9 cellular contexts compared by ENCODE assay signal in the genomic region with DNA sequence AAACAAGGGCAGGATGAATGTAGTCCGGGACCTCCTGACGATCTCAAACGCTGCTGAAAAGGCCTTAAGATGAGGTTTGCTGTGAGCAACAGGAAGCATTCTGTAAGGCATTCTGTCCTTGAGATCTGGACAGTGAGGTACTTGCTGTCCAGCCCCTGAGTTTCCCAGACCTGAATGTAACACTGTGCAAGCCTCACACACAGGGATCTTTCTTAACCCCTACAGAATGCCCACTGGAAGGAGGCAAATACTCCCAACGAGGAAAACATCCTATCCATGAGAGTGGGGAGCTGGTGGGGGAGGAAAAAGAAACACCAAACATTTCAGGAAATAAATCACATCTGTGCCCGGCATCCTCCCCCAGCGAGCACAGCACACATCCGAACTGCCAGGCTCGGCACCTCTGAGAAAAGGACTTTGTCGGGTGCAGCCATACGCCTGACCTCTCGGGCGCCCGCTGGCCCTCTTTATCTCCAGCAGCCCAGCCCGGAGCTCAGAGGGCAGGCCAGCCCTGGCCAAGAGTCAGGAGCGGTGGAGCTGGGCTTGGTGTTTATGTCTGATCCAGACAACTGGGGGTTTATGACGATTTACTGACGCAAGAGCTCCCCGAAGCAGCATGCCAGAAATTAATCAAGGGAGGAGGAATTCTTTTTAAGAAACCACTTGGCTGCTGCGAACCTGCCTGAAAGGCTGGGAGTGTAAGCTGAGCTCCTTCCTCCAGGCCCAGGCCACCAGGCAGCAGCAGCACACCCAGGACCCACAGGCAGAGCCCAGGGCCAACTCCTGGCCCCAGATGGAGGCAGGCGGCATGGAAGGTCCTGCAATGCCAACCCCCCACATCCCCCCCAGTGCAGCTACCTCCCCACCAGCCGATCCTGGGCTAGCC.
DNase-seq lines count a peak whose midpoint lies in the region; ATAC-seq and TF ChIP-seq lines count a peak whose summit lies in the region.
"Had no signal": no experiment of that assay in that cellular context is flagged by ENCODE, and none has a peak within 500 bp of the region (broad histone marks: within the 10 kb centered on the region; RNA-seq: fewer than 3 reads in every experiment).

No MANE protein-coding gene starts in this region.

- ATAC-seq in HG03280 (IDR thresholded peaks at IDR 0.05; ENCODE audit: unreplicated experiment) (no peak), GM21390 (IDR thresholded peaks at IDR 0.05; ENCODE audit: unreplicated experiment) (no peak), HG03097 (IDR thresholded peaks at IDR 0.05; ENCODE audit: low FRiP score, unreplicated experiment) (no peak)

- no peaks in the 10 kb centered on the region for H3K9me3 ChIP-seq in mesenchymal stem cell (ENCODE audit: control insufficient read depth, low read length)
- no peaks in the 10 kb centered on the region for H3K9me3 ChIP-seq in transverse colon

- intact Hi-C loops in transverse colon (cut with DNase I; ENCODE audit: low total_unique reads) = loop anchor here (5.0 kb wide), 1 partner anchor 34 kb away; no protein-coding TSS in a partner anchor

- DNase-seq in activated CD8-positive, alpha-beta memory T cell treated with anti-CD3 and anti-CD28 coated beads for 24 hours = peak; percentile 56
- no peak for DNase-seq in activated CD8-positive, alpha-beta memory T cell treated with anti-CD3 and anti-CD28 coated beads, Interleukin-2, amount 50 U/mL, for 4 hours
- DNase-seq in coronary artery (ENCODE audit: low spot score) = peak; percentile 92
- peak; percentile 92 for DNase-seq in mesenchymal stem cell
- DNase-seq in transverse colon = peak; percentile 65
- DNase-seq: activated B cell treated with CpG ODN at 0.5 μM for 24 hours had no signal

- no peaks in the 10 kb centered on the region for H3K27me3 ChIP-seq in mesenchymal stem cell (ENCODE audit: control insufficient read depth in 1 of 2, insufficient read depth in 1 of 2, low read length in 2 of 2)
- H3K27me3 ChIP-seq in transverse colon = no peaks in the 10 kb centered on the region

- H2BK12ac ChIP-seq in mesenchymal stem cell (ENCODE audit: low read length in 2 of 2) = no peak overlapping the region

- no peak overlapping the region for H2BK5ac ChIP-seq in mesenchymal stem cell (ENCODE audit: low read depth, low read length, poor library complexity, severe bottlenecking)

- TF ChIP-seq EP300 in transverse colon (IDR thresholded peaks at IDR 0.05; ENCODE audit: low read depth) = peak; percentile 97

- peak overlapping the region; percentile 73 for H2BK15ac ChIP-seq in mesenchymal stem cell (ENCODE audit: low read depth, poor library complexity, severe bottlenecking)

- H3K4me3 ChIP-seq in coronary artery = peak overlapping the region; percentile 28
- H3K4me3 ChIP-seq in mesenchymal stem cell (ENCODE audit: insufficient read depth in 1 of 2, low read depth in 1 of 2, low read length in 2 of 2) = peak overlapping the region in 1 of 2 experiments; percentile 22
- H3K4me3 ChIP-seq in transverse colon = no peak overlapping the region

- H3K27ac ChIP-seq in coronary artery (peak overlapping the region; percentile 86 to 90), mesenchymal stem cell (ENCODE audit: low read length, poor library complexity, severe bottlenecking) (no peak overlapping the region), transverse colon (peak overlapping the region; percentile 74 to 90 (median 82))

- H3K23ac ChIP-seq in mesenchymal stem cell (ENCODE audit: low read length in 2 of 2) = no peak overlapping the region

- peak overlapping the region; percentile 72 for H3K9ac ChIP-seq in mesenchymal stem cell (ENCODE audit: low read length)

- in situ Hi-C loops in transverse colon (cut with MboI; ENCODE audit: low pct_ligation_motif_present in 1 of 4, low pct_unique_long_range_greater_than_20kb in 1 of 4, low sequenced_read_pairs in 3 of 4) = no loop called here

- H3K14ac ChIP-seq in mesenchymal stem cell (ENCODE audit: low read length in 2 of 2) = peak overlapping the region in 1 of 2 experiments; percentile 46

- H3K4ac ChIP-seq in mesenchymal stem cell (ENCODE audit: low read depth in 1 of 2, low read length in 2 of 2) = no peak overlapping the region

- TF ChIP-seq CTCF in coronary artery (IDR thresholded peaks at IDR 0.05) (no peak), transverse colon (IDR thresholded peaks at IDR 0.05) (no peak)

- peak overlapping the region; percentile 67 for H4K91ac ChIP-seq in mesenchymal stem cell (ENCODE audit: low read length)

- TF ChIP-seq POLR2A in transverse colon (IDR thresholded peaks at IDR 0.05) = peak; percentile 33

- H3K36me3 ChIP-seq in mesenchymal stem cell (ENCODE audit: control insufficient read depth in 1 of 2, insufficient read depth in 2 of 2, low read depth in 1 of 2, low read length in 2 of 2) (peaks cover 0 to 7% of the 10 kb centered on the region in 2 experiments), transverse colon (no peaks in the 10 kb centered on the region)

- no peak overlapping the region for H2AFZ ChIP-seq in mesenchymal stem cell (ENCODE audit: low read depth, low read length)

- peak overlapping the region; percentile 72 for H4K8ac ChIP-seq in mesenchymal stem cell (ENCODE audit: low read length)

- H2BK120ac ChIP-seq in mesenchymal stem cell (ENCODE audit: low read depth, low read length) = no peak overlapping the region

- H3K4me1 ChIP-seq in mesenchymal stem cell (ENCODE audit: control insufficient read depth, insufficient read depth, low read depth, low read length) = peaks cover 24% of the 10 kb centered on the region
- H3K4me1 ChIP-seq in transverse colon = peaks cover 32 to 49% (median 40%) of the 10 kb centered on the region in 4 donors

- H3K4me2 ChIP-seq in mesenchymal stem cell (ENCODE audit: low read length, poor library complexity, severe bottlenecking) = no peak overlapping the region

- H3K79me1 ChIP-seq in mesenchymal stem cell (replicated peaks; ENCODE audit: low read length, poor library complexity, severe bottlenecking) = peaks cover 47% of the 10 kb centered on the region

- H2AK5ac ChIP-seq in mesenchymal stem cell (ENCODE audit: low read length, severe bottlenecking) = peak overlapping the region; percentile 11

- peak overlapping the region; percentile 41 to 60 for H3K18ac ChIP-seq in mesenchymal stem cell (ENCODE audit: low read depth in 1 of 2, low read length in 2 of 2)

- 45% methylated on average over 20 of the region's 21 CpGs for WGBS in mesenchymal stem cell
- 20 to 68% methylated on average over 2 to 21 of the region's 21 CpGs for WGBS in transverse colon (ENCODE audit: low coverage in 1 of 2), 2 donors
